Comparison of ENCODE assay signal across 8 cellular contexts in genomic region chr1:155003766-155004351, GRCh38. TPM values are rescaled to one million over a fixed set of nuclear protein-coding genes. Genes with fewer than 3 reads are reported as not detected.
A peak's percentile ranks its signal among the peaks of the same experiment; 100 is the strongest.
DNase-seq lines count a peak whose midpoint lies in the region; ATAC-seq and TF ChIP-seq lines count a peak whose summit lies in the region.

No MANE protein-coding gene starts in this region.

- no peak for TF ChIP-seq CTCF in C4-2B (conservative IDR thresholded peaks at IDR 0.05)
- no peak for TF ChIP-seq CTCF in HL-60 (IDR thresholded peaks at IDR 0.05; ENCODE audit: insufficient read depth, low read length)
- no peak for TF ChIP-seq CTCF in foreskin fibroblast (IDR thresholded peaks at IDR 0.05; ENCODE audit: low read depth, low read length)
- no peak for TF ChIP-seq CTCF in nephron progenitor cell (IDR thresholded peaks at IDR 0.05)

- POLR2A ChIA-PET in activated CD4-positive, alpha-beta memory T cell treated with anti-CD3 and anti-CD28 coated beads for 36 hours (lab: Charles Lee), result interaction anchor here (0.6 to 1.8 kb wide), 6 partner anchors 9 to 53 kb away, joined by 3 to 7 read pairs (median 4); partner anchors contain the start of genes CKS1B, FLAD1 and LENEP

- peak overlapping the region; percentile 99 for H3K27ac Mint-ChIP-seq in activated CD4-positive, alpha-beta memory T cell treated with anti-CD3 and anti-CD28 coated beads for 36 hours
- no peak overlapping the region for H3K27ac Mint-ChIP-seq in nephron progenitor cell

- H3K27me3 Mint-ChIP-seq in activated CD4-positive, alpha-beta memory T cell treated with anti-CD3 and anti-CD28 coated beads for 36 hours, result no peaks in the 10 kb centered on the region
- peaks cover 1% of the 10 kb centered on the region for H3K27me3 Mint-ChIP-seq in nephron progenitor cell (ENCODE audit: low read depth, poor library complexity)

- intact Hi-C loops in activated CD4-positive, alpha-beta memory T cell treated with anti-CD3 and anti-CD28 coated beads for 36 hours (cut with micrococcal nuclease), result loop anchor here (2.0 to 10.0 kb wide), 5 partner anchors 47 to 1349 kb away; partner anchors contain the start of genes ADAM15, ADAR, KRTCAP2 and SNAPIN

- H3K4me3 ChIP-seq in HL-60 (replicated peaks; ENCODE audit: insufficient read depth, low read length) (peak overlapping the region; percentile 72), foreskin fibroblast (ENCODE audit: low read depth in 1 of 2, low read length in 2 of 2) (peak overlapping the region; percentile 96 to 98)

- no peaks in the 10 kb centered on the region for H3K27me3 ChIP-seq in HL-60 (ENCODE audit: insufficient read depth, poor library complexity, severe bottlenecking)

- H3K4me3 Mint-ChIP-seq in activated CD4-positive, alpha-beta memory T cell treated with anti-CD3 and anti-CD28 coated beads for 36 hours, result peak overlapping the region; percentile 84
- H3K4me3 Mint-ChIP-seq in nephron progenitor cell, result peak overlapping the region; percentile 94

- CTCF ChIA-PET in activated CD4-positive, alpha-beta memory T cell treated with anti-CD3 and anti-CD28 coated beads for 36 hours (lab: Charles Lee), result interaction anchor here (0.6 to 1.5 kb wide), 7 partner anchors 13 to 63 kb away, joined by 3 to 7 read pairs (median 3); partner anchors contain the start of gene ADAM15

- peaks cover 48% of the 10 kb centered on the region for H3K4me1 Mint-ChIP-seq in activated CD4-positive, alpha-beta memory T cell treated with anti-CD3 and anti-CD28 coated beads for 36 hours (ENCODE audit: low read depth)
- peaks cover 39% of the 10 kb centered on the region for H3K4me1 Mint-ChIP-seq in nephron progenitor cell

- ATAC-seq in HG03095 (IDR thresholded peaks at IDR 0.05; ENCODE audit: unreplicated experiment) (no peak), HG03565 (IDR thresholded peaks at IDR 0.05; ENCODE audit: unreplicated experiment) (no peak)

- peaks cover 9% of the 10 kb centered on the region for H3K36me3 Mint-ChIP-seq in activated CD4-positive, alpha-beta memory T cell treated with anti-CD3 and anti-CD28 coated beads for 36 hours
- H3K36me3 Mint-ChIP-seq in nephron progenitor cell (ENCODE audit: low read depth), result no peaks in the 10 kb centered on the region

- H3K27ac ChIP-seq in C4-2B (peak overlapping the region; percentile 99), HL-60 (replicated peaks) (peak overlapping the region; percentile 94)

- no peaks in the 10 kb centered on the region for H3K9me3 Mint-ChIP-seq in activated CD4-positive, alpha-beta memory T cell treated with anti-CD3 and anti-CD28 coated beads for 36 hours
- H3K9me3 Mint-ChIP-seq in nephron progenitor cell, result no peaks in the 10 kb centered on the region

- DNase-seq in HL-60 (ENCODE audit: low read depth in 1 of 2, low spot score in 1 of 2) (peak in 1 of 2 experiments; percentile 70), foreskin fibroblast (peak in 1 of 2 donors; percentile 77), nephron progenitor cell (peak; percentile 48)
- DNase-seq in activated CD4-positive, alpha-beta memory T cell treated with anti-CD3 and anti-CD28 coated beads for 36 hours, result peak; percentile 58
- no peak for DNase-seq in activated CD4-positive, CD25-positive, alpha-beta regulatory T cell treated with anti-CD3 and anti-CD28 coated beads, Interleukin-2, amount 50 U/mL, for 72 hours

RNA-seq across cellular contexts. Expression of gene ZBTB7B, which starts 1.3 kb away (rescaled TPM):
- 100 to 1,000 TPM; 124 to 125 TPM for total RNA-seq in activated CD4-positive, alpha-beta memory T cell treated with anti-CD3 and anti-CD28 coated beads for 36 hours

RNA-seq across cellular contexts. Expression of gene LENEP, which starts 10.5 kb away (rescaled TPM):
- total RNA-seq in activated CD4-positive, alpha-beta memory T cell treated with anti-CD3 and anti-CD28 coated beads for 36 hours, result under 1 TPM; 0.36 to 0.56 TPM

RNA-seq across cellular contexts. Expression of gene FLAD1, which starts 20.7 kb away (rescaled TPM):
- total RNA-seq in activated CD4-positive, alpha-beta memory T cell treated with anti-CD3 and anti-CD28 coated beads for 36 hours, result 10 to 100 TPM; 45.4 to 49.4 TPM

RNA-seq across cellular contexts. Expression of gene CKS1B, which starts 29.4 kb away (rescaled TPM):
- 100 to 1,000 TPM; 197 to 205 TPM for total RNA-seq in activated CD4-positive, alpha-beta memory T cell treated with anti-CD3 and anti-CD28 coated beads for 36 hours

RNA-seq across cellular contexts. Expression of gene DCST2, which starts 29.7 kb away (rescaled TPM):
- 1 to 10 TPM; 1.1 to 1.3 TPM for total RNA-seq in activated CD4-positive, alpha-beta memory T cell treated with anti-CD3 and anti-CD28 coated beads for 36 hours
